Comparison of ENCODE assay signal across 8 cellular contexts in the genomic region with DNA sequence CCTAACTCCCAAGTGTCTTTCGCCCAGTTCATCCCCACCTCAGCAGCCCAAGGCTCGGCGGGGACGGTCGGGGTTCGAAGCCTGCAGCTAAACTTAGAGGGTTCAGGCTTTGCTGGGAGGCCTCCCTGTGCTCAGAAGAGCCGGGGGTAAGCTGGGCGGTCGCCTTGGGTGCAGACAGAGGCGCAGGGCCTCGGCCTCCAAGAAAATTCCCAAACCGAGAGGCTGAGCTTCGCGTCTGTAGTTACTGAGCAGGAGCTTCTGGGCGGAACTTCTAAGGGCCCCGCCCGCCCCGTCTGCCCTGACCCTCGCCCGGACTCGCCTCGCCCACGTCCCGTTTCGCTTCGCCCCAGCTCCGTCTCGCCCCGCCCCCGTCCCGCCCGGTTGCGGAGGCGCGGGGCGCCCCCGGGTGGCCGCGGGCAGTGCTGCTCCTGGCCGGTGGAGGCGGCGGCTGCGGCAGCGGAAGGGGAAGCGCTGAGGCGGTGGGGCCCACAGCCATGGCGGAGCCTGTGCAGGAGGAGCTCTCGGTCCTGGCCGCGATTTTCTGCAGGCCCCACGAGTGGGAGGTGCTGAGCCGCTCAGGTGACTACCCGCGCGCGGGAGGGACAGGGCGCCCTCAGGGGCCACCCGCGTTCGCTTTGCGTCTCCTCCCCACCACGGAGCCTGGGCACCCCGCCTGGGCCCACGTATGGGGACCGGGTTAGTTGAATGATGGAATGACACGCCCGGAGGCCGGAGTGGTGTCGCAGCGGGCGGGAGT. TPM values are rescaled to one million over a fixed set of nuclear protein-coding genes. Genes with fewer than 3 reads are reported as not detected.
DNase-seq lines count a peak whose midpoint lies in the region; TF ChIP-seq lines count a peak whose summit lies in the region.

A gene with protein sequence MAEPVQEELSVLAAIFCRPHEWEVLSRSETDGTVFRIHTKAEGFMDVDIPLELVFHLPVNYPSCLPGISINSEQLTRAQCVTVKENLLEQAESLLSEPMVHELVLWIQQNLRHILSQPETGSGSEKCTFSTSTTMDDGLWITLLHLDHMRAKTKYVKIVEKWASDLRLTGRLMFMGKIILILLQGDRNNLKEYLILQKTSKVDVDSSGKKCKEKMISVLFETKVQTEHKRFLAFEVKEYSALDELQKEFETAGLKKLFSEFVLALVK (plus strand): TSS at position 474 of the 757 bp plus-strand sequence. CDS start 21 bp downstream, at position 495.

- H3K79me2 ChIP-seq in GM23248 (ENCODE audit: insufficient read depth) = peaks cover 49% of the 10 kb centered on the region
- H3K79me2 ChIP-seq in Karpas-422 (ENCODE audit: low read length) = peaks cover 42% of the 10 kb centered on the region

- TF ChIP-seq CTCF in nephron (IDR thresholded peaks at IDR 0.05; ENCODE audit: unreplicated experiment in 3 of 3) = peak; percentile 92 to 95 (median 94)

- H3F3A ChIP-seq in GM23248 (ENCODE audit: insufficient read depth) = no peaks in the 10 kb centered on the region

- H3K4me3 Mint-ChIP-seq in activated T-helper 2 cell treated with anti-CD3 and anti-CD28 coated beads, Interferon-gamma antibody, Interleukin-2, Interleukin-4, amounts not matched to agents 10 μg/mL and 5 μg/mL and 100 μg/mL, durations not matched to agents 14 hours and 24 hours and 36 hours (ENCODE audit: low read depth) = peak within 1 kb of the TSS; percentile 95
- peak within 1 kb of the TSS; percentile 95 to 97 (median 96) for H3K4me3 Mint-ChIP-seq in nephron
- H3K4me3 Mint-ChIP-seq in stimulated activated naive CD8-positive, alpha-beta T cell treated with anti-CD3 and anti-CD28 coated beads, Interleukin-15, Interleukin-2, amounts not matched to agents 100 ng/mL and 50 ng/mL, for 24 hours = peak within 1 kb of the TSS; percentile 88

- H3K9me2 ChIP-seq in GM23248 (ENCODE audit: insufficient read depth) (no peaks in the 10 kb centered on the region), Karpas-422 (replicated peaks; ENCODE audit: insufficient read depth, low read length) (no peaks in the 10 kb centered on the region)

- in situ Hi-C loops in GM23248 (cut with MboI) = loop anchor here (25.0 kb wide), 1 partner anchor 372 kb away; no protein-coding TSS in a partner anchor

- H3K27me3 ChIP-seq in GM23248 (replicated peaks; ENCODE audit: insufficient read depth) (no peaks in the 10 kb centered on the region), Karpas-422 (ENCODE audit: low read length) (no peaks in the 10 kb centered on the region)

- H3K36me3 ChIP-seq in GM23248 (ENCODE audit: low read depth) (no peaks in the 10 kb centered on the region), Karpas-422 (ENCODE audit: insufficient read depth, low read length) (no peaks in the 10 kb centered on the region)

- WGBS in GM23248 (ENCODE audit: low coverage in 1 of 2, low lambda C conversion rate in 2 of 2, missing lambda C conversion rate in 2 of 2), 2 experiments = 2% methylated on average over 18 to 52 of the region's 71 CpGs

- H4K20me1 ChIP-seq in GM23248 (ENCODE audit: insufficient read depth) (no peaks in the 10 kb centered on the region), Karpas-422 (ENCODE audit: insufficient read depth, low read depth, low read length) (no peaks in the 10 kb centered on the region)

- intact Hi-C loops in activated T-helper 2 cell treated with anti-CD3 and anti-CD28 coated beads, Interferon-gamma antibody, Interleukin-2, Interleukin-4, amounts not matched to agents 10 μg/mL and 5 μg/mL and 100 μg/mL, durations not matched to agents 14 hours and 24 hours and 36 hours (cut with micrococcal nuclease) = loop anchor here (1.0 to 10.0 kb wide), 4 partner anchors 150 to 1491 kb away; a partner anchor contains a TSS

- DNase-seq in ELR (ENCODE audit: low read depth) (peak; percentile 93), GM23248 (peak; percentile 97), Karpas-422 (peak; percentile 96), RPMI8226 (peak; percentile 85), fibroblast of peridontal ligament (ENCODE audit: extremely low read depth) (peak; percentile 85)
- DNase-seq in activated T-helper 2 cell treated with anti-CD3 and anti-CD28 coated beads, Interferon-gamma antibody, Interleukin-2, Interleukin-4, amounts not matched to agents 10 μg/mL and 5 μg/mL and 100 μg/mL, durations not matched to agents 14 hours and 24 hours and 36 hours (ENCODE audit: low spot score) = peak; percentile 91

- peaks cover 24% of the 10 kb centered on the region for H3K36me3 Mint-ChIP-seq in activated T-helper 2 cell treated with anti-CD3 and anti-CD28 coated beads, Interferon-gamma antibody, Interleukin-2, Interleukin-4, amounts not matched to agents 10 μg/mL and 5 μg/mL and 100 μg/mL, durations not matched to agents 14 hours and 24 hours and 36 hours (ENCODE audit: low read depth)
- peaks cover 23% of the 10 kb centered on the region for H3K36me3 Mint-ChIP-seq in nephron (ENCODE audit: low read depth)
- H3K36me3 Mint-ChIP-seq in stimulated activated naive CD8-positive, alpha-beta T cell treated with anti-CD3 and anti-CD28 coated beads, Interleukin-15, Interleukin-2, amounts not matched to agents 100 ng/mL and 50 ng/mL, for 24 hours (ENCODE audit: low read depth) = peaks cover 13% of the 10 kb centered on the region

- peak within 1 kb of the TSS; percentile 89 for H3K27ac Mint-ChIP-seq in activated T-helper 2 cell treated with anti-CD3 and anti-CD28 coated beads, Interferon-gamma antibody, Interleukin-2, Interleukin-4, amounts not matched to agents 10 μg/mL and 5 μg/mL and 100 μg/mL, durations not matched to agents 14 hours and 24 hours and 36 hours
- peak within 1 kb of the TSS; percentile 96 to 99 (median 97) for H3K27ac Mint-ChIP-seq in nephron
- peak within 1 kb of the TSS; percentile 87 for H3K27ac Mint-ChIP-seq in stimulated activated naive CD8-positive, alpha-beta T cell treated with anti-CD3 and anti-CD28 coated beads, Interleukin-15, Interleukin-2, amounts not matched to agents 100 ng/mL and 50 ng/mL, for 24 hours

- H3K4me2 ChIP-seq in GM23248 (ENCODE audit: unreplicated experiment) (peak within 1 kb of the TSS; percentile 91), Karpas-422 (ENCODE audit: low read depth, low read length, poor library complexity, severe bottlenecking) (peak within 1 kb of the TSS; percentile 91)

- H3K9me3 Mint-ChIP-seq in activated T-helper 2 cell treated with anti-CD3 and anti-CD28 coated beads, Interferon-gamma antibody, Interleukin-2, Interleukin-4, amounts not matched to agents 10 μg/mL and 5 μg/mL and 100 μg/mL, durations not matched to agents 14 hours and 24 hours and 36 hours = no peaks in the 10 kb centered on the region
- H3K9me3 Mint-ChIP-seq in nephron = peaks cover under 1% of the 10 kb centered on the region
- H3K9me3 Mint-ChIP-seq in stimulated activated naive CD8-positive, alpha-beta T cell treated with anti-CD3 and anti-CD28 coated beads, Interleukin-15, Interleukin-2, amounts not matched to agents 100 ng/mL and 50 ng/mL, for 24 hours = no peaks in the 10 kb centered on the region

- H2AFZ ChIP-seq in GM23248 = peak within 1 kb of the TSS; percentile 98
- H2AFZ ChIP-seq in Karpas-422 (ENCODE audit: low read length) = peak within 1 kb of the TSS; percentile 98

- H3K4me1 Mint-ChIP-seq in activated T-helper 2 cell treated with anti-CD3 and anti-CD28 coated beads, Interferon-gamma antibody, Interleukin-2, Interleukin-4, amounts not matched to agents 10 μg/mL and 5 μg/mL and 100 μg/mL, durations not matched to agents 14 hours and 24 hours and 36 hours (ENCODE audit: low read depth) = peaks cover 30% of the 10 kb centered on the region
- H3K4me1 Mint-ChIP-seq in nephron = peaks cover 53% of the 10 kb centered on the region
- H3K4me1 Mint-ChIP-seq in stimulated activated naive CD8-positive, alpha-beta T cell treated with anti-CD3 and anti-CD28 coated beads, Interleukin-15, Interleukin-2, amounts not matched to agents 100 ng/mL and 50 ng/mL, for 24 hours (ENCODE audit: low read depth) = peaks cover 44% of the 10 kb centered on the region

- H3K9ac ChIP-seq in GM23248 (peak within 1 kb of the TSS; percentile 90), Karpas-422 (ENCODE audit: low read length) (peak within 1 kb of the TSS; percentile 88)

- peaks cover 27% of the 10 kb centered on the region for H3K27me3 Mint-ChIP-seq in activated T-helper 2 cell treated with anti-CD3 and anti-CD28 coated beads, Interferon-gamma antibody, Interleukin-2, Interleukin-4, amounts not matched to agents 10 μg/mL and 5 μg/mL and 100 μg/mL, durations not matched to agents 14 hours and 24 hours and 36 hours (ENCODE audit: low read depth)
- H3K27me3 Mint-ChIP-seq in nephron (ENCODE audit: low read depth) = peaks cover 5% of the 10 kb centered on the region
- peaks cover 30% of the 10 kb centered on the region for H3K27me3 Mint-ChIP-seq in stimulated activated naive CD8-positive, alpha-beta T cell treated with anti-CD3 and anti-CD28 coated beads, Interleukin-15, Interleukin-2, amounts not matched to agents 100 ng/mL and 50 ng/mL, for 24 hours

- H3K9me3 ChIP-seq in GM23248 (ENCODE audit: low read depth) (no peaks in the 10 kb centered on the region), Karpas-422 (ENCODE audit: low read length) (no peaks in the 10 kb centered on the region)

- peak within 1 kb of the TSS; percentile 90 for H3K4me3 ChIP-seq in GM23248
- peak within 1 kb of the TSS; percentile 93 for H3K4me3 ChIP-seq in Karpas-422 (ENCODE audit: low read length)

- H3K4me1 ChIP-seq in GM23248 (ENCODE audit: insufficient read depth) (peaks cover 14% of the 10 kb centered on the region), Karpas-422 (ENCODE audit: low read length) (peaks cover 21% of the 10 kb centered on the region)

- peak within 1 kb of the TSS; percentile 64 for H3K27ac ChIP-seq in GM23248
- H3K27ac ChIP-seq in Karpas-422 (ENCODE audit: low read length) = no peak within 1 kb of the TSS

RNA-seq across cellular contexts. Expression of the gene that starts here (rescaled TPM):
- 13.6 and 16.6 TPM in 2 replicates for total RNA-seq in GM23248 (2014; rRNA removed; shearing (Covaris generic))
- 25.4 and 25.5 TPM in 2 replicates for polyA plus RNA-seq in GM23248 (2016; fragmentation: Nextera tagmentation; extraction: Ambion mirVana)
- total RNA-seq in Karpas-422 (2014; rRNA removed; shearing (Covaris generic); ENCODE audit: low replicate concordance) = 11.3 and 23.7 TPM in 2 replicates
- total RNA-seq in activated T-helper 2 cell treated with anti-CD3 and anti-CD28 coated beads, Interferon-gamma antibody, Interleukin-2, Interleukin-4, amounts not matched to agents 10 μg/mL and 5 μg/mL and 100 μg/mL, durations not matched to agents 14 hours and 24 hours and 36 hours = 11.7 and 15.5 TPM in 2 replicates
